4 cellular contexts compared by ENCODE assay signal in the genomic region with DNA sequence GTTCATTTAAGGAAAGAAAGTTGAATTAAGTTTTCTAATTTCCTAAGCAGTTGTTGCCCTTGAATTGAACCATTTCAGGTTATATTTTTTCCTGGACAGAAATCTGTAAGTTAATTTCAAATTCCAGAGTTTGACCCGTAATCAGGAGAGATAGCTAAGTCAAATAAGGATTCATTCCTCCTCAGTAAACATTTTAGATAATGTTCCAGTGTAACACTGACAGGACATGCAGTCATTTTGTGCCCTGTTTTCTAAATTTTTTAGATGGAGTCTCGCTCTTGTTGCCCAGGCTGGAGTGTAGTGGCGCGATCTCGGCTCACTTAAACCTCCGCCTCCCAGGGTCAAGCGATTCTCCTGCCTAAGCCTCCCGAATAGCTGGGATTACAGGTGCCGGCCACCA.
"Had no signal": no experiment of that assay in that cellular context is flagged by ENCODE, and none has a peak within 500 bp of the region (broad histone marks: within the 10 kb centered on the region; RNA-seq: fewer than 3 reads in every experiment).

No MANE protein-coding gene starts in this region.

- H3K4me2 ChIP-seq: GM23338 had no signal

- H3K4me3 Mint-ChIP-seq: GM23338, H9, IgD-negative memory B cell had no signal

- H3K4me3 ChIP-seq: GM23338 had no signal

- H3K9me3 Mint-ChIP-seq: GM23338, H9, IgD-negative memory B cell had no signal

- H3K27ac Mint-ChIP-seq: GM23338, H9 had no signal

- H3K4me1 Mint-ChIP-seq: IgD-negative memory B cell had no signal

- DNase-seq: H9, HCEC 1CT had no signal

- ATAC-seq: GM23338 had no signal
